In genomic region chr1:27656157-27656893, GRCh38 we compare ENCODE assay signal across 12 cellular contexts. TPM values are rescaled to one million over a fixed set of nuclear protein-coding genes. Genes with fewer than 3 reads are reported as not detected.
DNase-seq lines count a peak whose midpoint lies in the region; ATAC-seq, FAIRE-seq and TF ChIP-seq lines count a peak whose summit lies in the region.
"Had no signal": no experiment of that assay in that cellular context is flagged by ENCODE, and none has a peak within 500 bp of the region (broad histone marks: within the 10 kb centered on the region; RNA-seq: fewer than 3 reads in every experiment).

No MANE protein-coding gene starts in this region.

- peak overlapping the region in 1 of 2 experiments; percentile 20 for H3K4ac ChIP-seq in mesenchymal stem cell (ENCODE audit: low read depth in 1 of 2, low read length in 2 of 2)

- FAIRE-seq in bronchial epithelial cell (lab: Jason Lieb, UNC), result peak; percentile 7

- no peaks in the 10 kb centered on the region for H3K79me1 ChIP-seq in mesenchymal stem cell (replicated peaks; ENCODE audit: low read length, poor library complexity, severe bottlenecking)

- 73% methylated on average over 7 of the region's 7 CpGs for WGBS in mesenchymal stem cell

- no peak overlapping the region for H3K14ac ChIP-seq in mesenchymal stem cell (ENCODE audit: low read length in 2 of 2)

- peak overlapping the region; percentile 7 for H4K8ac ChIP-seq in mesenchymal stem cell (ENCODE audit: low read length)

- no peak for TF ChIP-seq CTCF in bronchial epithelial cell (IDR thresholded peaks at IDR 0.05; ENCODE audit: insufficient read depth, low read length, severe bottlenecking)

- H2BK12ac ChIP-seq in mesenchymal stem cell (ENCODE audit: low read length in 2 of 2), result peak overlapping the region in 1 of 2 experiments; percentile 29

- peak overlapping the region; percentile 51 for H3K9ac ChIP-seq in mesenchymal stem cell (ENCODE audit: low read length)

- POLR2A ChIA-PET in HEK293T (lab: Yijun Ruan, JAX), result no interaction called here

- H2BK5ac ChIP-seq in mesenchymal stem cell (ENCODE audit: low read depth, low read length, poor library complexity, severe bottlenecking), result no peak overlapping the region

- no peak for ATAC-seq in GM21367 (IDR thresholded peaks at IDR 0.05; ENCODE audit: unreplicated experiment)
- ATAC-seq: naive thymus-derived CD8-positive, alpha-beta T cell; stimulated activated memory B cell treated with anti-CD40 and anti-IgM and Interleukin-4, amounts not matched to agents 10 μg/mL and 1 μg/mL and 100 μg/mL, for 72 hours had no signal

- no peak overlapping the region for H2AFZ ChIP-seq in mesenchymal stem cell (ENCODE audit: low read depth, low read length)

- H2BK120ac ChIP-seq in mesenchymal stem cell (ENCODE audit: low read depth, low read length), result no peak overlapping the region

- CTCF ChIA-PET in HEK293T (lab: Yijun Ruan, JAX), result no interaction called here

- DNase-seq in Daoy (ENCODE audit: low read depth) (peak; percentile 85), HT1080 (ENCODE audit: low read depth) (peak; percentile 52), bronchial epithelial cell (ENCODE audit: low read depth) (peak; percentile 69), mesenchymal stem cell (peak; percentile 67), HEK293T (ENCODE audit: extremely low spot score) (no peak), Ammon's horn (ENCODE audit: low spot score) (no peak), GM19238 (ENCODE audit: insufficient read length, low spot score) (no peak)
- DNase-seq: activated naive CD8-positive, alpha-beta T cell treated with anti-CD3 and anti-CD28 coated beads, Interleukin-2, amount 10 ng/mL, durations not matched to agents 7 days and 5 days; naive thymus-derived CD8-positive, alpha-beta T cell had no signal

- no peaks in the 10 kb centered on the region for H3K9me3 ChIP-seq in mesenchymal stem cell (ENCODE audit: control insufficient read depth, low read length)

- H3K4me2 ChIP-seq in mesenchymal stem cell (ENCODE audit: low read length, poor library complexity, severe bottlenecking), result no peak overlapping the region

- H3K4me1 ChIP-seq in mesenchymal stem cell (ENCODE audit: control insufficient read depth, insufficient read depth, low read depth, low read length), result peaks cover 8% of the 10 kb centered on the region

- H4K91ac ChIP-seq in mesenchymal stem cell (ENCODE audit: low read length), result no peak overlapping the region

- H3K23ac ChIP-seq in mesenchymal stem cell (ENCODE audit: low read length in 2 of 2), result no peak overlapping the region

- H3K27me3 ChIP-seq in bronchial epithelial cell (ENCODE audit: control insufficient read depth, insufficient read depth, low read length) (no peaks in the 10 kb centered on the region), mesenchymal stem cell (ENCODE audit: control insufficient read depth in 1 of 2, insufficient read depth in 1 of 2, low read length in 2 of 2) (no peaks in the 10 kb centered on the region)

- H3K27ac ChIP-seq in mesenchymal stem cell (ENCODE audit: low read length, poor library complexity, severe bottlenecking), result no peak overlapping the region

- H3K4me3 ChIP-seq in bronchial epithelial cell (ENCODE audit: low read depth, low read length) (no peak overlapping the region), mesenchymal stem cell (ENCODE audit: insufficient read depth in 1 of 2, low read depth in 1 of 2, low read length in 2 of 2) (no peak overlapping the region)

- no peak overlapping the region for H2AK5ac ChIP-seq in mesenchymal stem cell (ENCODE audit: low read length, severe bottlenecking)

- peak overlapping the region in 1 of 2 experiments; percentile 28 for H3K18ac ChIP-seq in mesenchymal stem cell (ENCODE audit: low read depth in 1 of 2, low read length in 2 of 2)

- H3K36me3 ChIP-seq in bronchial epithelial cell (ENCODE audit: control insufficient read depth, insufficient read depth, low read length) (no peaks in the 10 kb centered on the region), mesenchymal stem cell (ENCODE audit: control insufficient read depth in 1 of 2, insufficient read depth in 2 of 2, low read depth in 1 of 2, low read length in 2 of 2) (no peaks in the 10 kb centered on the region)

- H2BK15ac ChIP-seq in mesenchymal stem cell (ENCODE audit: low read depth, poor library complexity, severe bottlenecking), result no peak overlapping the region

TF ChIP-seq in HEK293T, 16 proteins besides CTCF, POLR2A, EP300 and RAD21:
- no peak for TF ChIP-seq ARNT (IDR thresholded peaks at IDR 0.05)
- TF ChIP-seq L3MBTL2 (conservative IDR thresholded peaks at IDR 0.05), result no peak
- no peak for TF ChIP-seq NFRKB (IDR thresholded peaks at IDR 0.05)
- TF ChIP-seq SP1 (IDR thresholded peaks at IDR 0.05), result no peak
- no peak for TF ChIP-seq ELF4 (IDR thresholded peaks at IDR 0.05)
- no peak for TF ChIP-seq PKNOX1 (IDR thresholded peaks at IDR 0.05)
- no peak for TF ChIP-seq FOXM1 (IDR thresholded peaks at IDR 0.05; ENCODE audit: borderline replicate concordance)
- no peak for TF ChIP-seq HDGF (IDR thresholded peaks at IDR 0.05; ENCODE audit: borderline replicate concordance)
- no peak for TF ChIP-seq SUZ12 (IDR thresholded peaks at IDR 0.05)
- TF ChIP-seq FOXK2 (IDR thresholded peaks at IDR 0.05), result no peak
- no peak for TF ChIP-seq LEF1 (IDR thresholded peaks at IDR 0.05; ENCODE audit: borderline replicate concordance)
- TF ChIP-seq BHLHE40 (IDR thresholded peaks at IDR 0.05; ENCODE audit: borderline replicate concordance), result no peak
- no peak for TF ChIP-seq TARDBP (IDR thresholded peaks at IDR 0.05)
- TF ChIP-seq CTBP1 (IDR thresholded peaks at IDR 0.05; ENCODE audit: borderline replicate concordance), result no peak
- no peak for TF ChIP-seq ZNF384 (IDR thresholded peaks at IDR 0.05)
- no peak for TF ChIP-seq FOXA1 (IDR thresholded peaks at IDR 0.05)

RNA-seq across cellular contexts. Expression of gene IFI6, which starts 15.7 kb away (rescaled TPM):
- total RNA-seq in Daoy (2014; rRNA removed; shearing (Covaris generic)), result 12.7 and 20.3 TPM in 2 replicates
- total RNA-seq in HT1080 (2014; rRNA removed; shearing (Covaris generic)), result 9.5 and 18.5 TPM in 2 replicates
- 9.1 and 10.5 TPM in 2 replicates for polyA plus RNA-seq in HT1080 (2015; cell fraction: cytosol; rRNA removed)
- polyA plus RNA-seq in HT1080 (2015; cell fraction: nucleus; rRNA removed), result 5.7 and 7.7 TPM in 2 replicates
- 1.3 and 2.8 TPM in 2 replicates for total RNA-seq in bronchial epithelial cell
- 52.5 TPM for polyA plus RNA-seq in mesenchymal stem cell (2013, experiment 1 of 2)
- polyA plus RNA-seq in mesenchymal stem cell (2013, experiment 2 of 2), result 54.3 TPM

RNA-seq across cellular contexts. Expression of gene FGR, which starts 21.3 kb away (rescaled TPM):
- total RNA-seq in Daoy (2014; rRNA removed; shearing (Covaris generic)), result not detected in 2 replicates
- total RNA-seq in HT1080 (2014; rRNA removed; shearing (Covaris generic)), result not detected in 2 replicates
- not detected in 2 replicates for polyA plus RNA-seq in HT1080 (2015; cell fraction: cytosol; rRNA removed)
- polyA plus RNA-seq in HT1080 (2015; cell fraction: nucleus; rRNA removed), result not detected in 2 replicates
- 0.13 and 1.1 TPM in 2 replicates for total RNA-seq in bronchial epithelial cell
- 0.04 TPM for polyA plus RNA-seq in mesenchymal stem cell (2013, experiment 1 of 2)
- 0.03 TPM for polyA plus RNA-seq in mesenchymal stem cell (2013, experiment 2 of 2)
- total RNA-seq: NCI-H460 had no signal

RNA-seq across cellular contexts. Expression of gene AHDC1, which starts 52.4 kb away (rescaled TPM):
- total RNA-seq in Daoy (2014; rRNA removed; shearing (Covaris generic)), result 3.8 and 4.7 TPM in 2 replicates
- total RNA-seq in HT1080 (2014; rRNA removed; shearing (Covaris generic)), result 9.4 and 10.3 TPM in 2 replicates
- polyA plus RNA-seq in HT1080 (2015; cell fraction: cytosol; rRNA removed), result 10.2 and 11.5 TPM in 2 replicates
- 17.6 and 24.6 TPM in 2 replicates for polyA plus RNA-seq in HT1080 (2015; cell fraction: nucleus; rRNA removed)
- total RNA-seq in bronchial epithelial cell, result 5.0 and 14.6 TPM in 2 replicates
- 27.0 TPM for polyA plus RNA-seq in mesenchymal stem cell (2013, experiment 1 of 2)
- 24.1 TPM for polyA plus RNA-seq in mesenchymal stem cell (2013, experiment 2 of 2)

Comparison
In these comparisons a context has a peak if more than half of its experiments do, and no peak if none do; other contexts are left out.
1. DNase-seq: peak in Daoy (single experiment), HT1080 (single experiment), bronchial epithelial cell (single experiment) and mesenchymal stem cell (single experiment); none in HEK293T (single experiment), Ammon's horn (single experiment) and GM19238 (single experiment).